8 cellular contexts compared by ENCODE assay signal in the genomic region with DNA sequence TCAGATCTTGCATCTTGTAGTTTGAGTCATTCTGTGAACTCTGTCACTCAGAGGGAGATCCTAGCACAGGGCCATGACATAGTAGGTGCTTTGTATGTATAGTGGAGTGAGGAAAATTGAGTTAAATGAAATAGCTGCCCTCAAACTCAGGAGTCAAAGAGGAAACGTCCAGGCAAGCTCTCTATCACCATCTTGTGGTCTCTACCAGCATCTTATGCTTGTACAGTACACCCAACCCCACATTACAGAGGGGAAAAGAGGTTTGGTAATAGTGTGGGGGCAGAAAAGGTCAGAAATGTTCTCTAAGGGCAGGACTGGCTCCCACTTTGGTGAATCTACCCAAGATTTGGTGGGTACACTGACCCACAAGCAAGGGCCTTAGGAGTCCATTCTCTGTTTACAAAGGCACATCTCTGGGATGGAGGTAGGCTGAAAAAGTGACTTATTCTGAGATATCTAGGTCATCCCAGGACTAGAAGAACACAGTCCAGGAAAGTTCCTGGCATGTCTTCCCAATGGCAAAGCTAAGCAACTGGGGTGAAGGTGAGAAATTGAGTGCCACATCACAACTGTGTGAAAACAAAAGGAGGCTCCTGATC.
DNase-seq lines count a peak whose midpoint lies in the region; ATAC-seq and TF ChIP-seq lines count a peak whose summit lies in the region.

No MANE protein-coding gene starts in this region.

- no peaks in the 10 kb centered on the region for H3K36me3 ChIP-seq in fibroblast of lung (ENCODE audit: control insufficient read depth, insufficient read depth, low read length)

- TF ChIP-seq CTCF in fibroblast of lung (conservative IDR thresholded peaks at IDR 0.05 in 1 of 2, IDR thresholded peaks at IDR 0.05 in 1 of 2; ENCODE audit: low read depth in 1 of 2, low read length in 2 of 2) = peak; percentile 38 to 72

- no peak overlapping the region for H3K9ac ChIP-seq in fibroblast of lung (ENCODE audit: insufficient read depth, low read length)

- no peaks in the 10 kb centered on the region for H3K27me3 ChIP-seq in fibroblast of lung (ENCODE audit: control insufficient read depth, insufficient read depth, low read length)

- no peaks in the 10 kb centered on the region for H3K79me2 ChIP-seq in fibroblast of lung (ENCODE audit: control insufficient read depth, insufficient read depth, low read length)

- no peaks in the 10 kb centered on the region for H4K20me1 ChIP-seq in fibroblast of lung (ENCODE audit: control insufficient read depth, extremely low read depth, insufficient read depth, low read length)

- H3K27ac ChIP-seq in fibroblast of lung (ENCODE audit: insufficient read depth, low read length) = no peak overlapping the region

- no peaks in the 10 kb centered on the region for H3K4me1 ChIP-seq in fibroblast of lung (ENCODE audit: control insufficient read depth, extremely low read depth, insufficient read depth, low read length)

- ATAC-seq in GM19468 (IDR thresholded peaks at IDR 0.05; ENCODE audit: extremely low read depth, unreplicated experiment) (peak; percentile 59), GM18858 (IDR thresholded peaks at IDR 0.05; ENCODE audit: unreplicated experiment) (no peak), GM21447 (IDR thresholded peaks at IDR 0.05; ENCODE audit: unreplicated experiment) (no peak)

- H3K9me3 ChIP-seq in fibroblast of lung (ENCODE audit: control insufficient read depth, insufficient read depth, low read depth, low read length) = no peaks in the 10 kb centered on the region

- H3K4me2 ChIP-seq in fibroblast of lung (ENCODE audit: extremely low read depth, insufficient read depth, low read length) = no peak overlapping the region

- H3K4me3 ChIP-seq in fibroblast of lung (replicated peaks in 1 of 4; ENCODE audit: control extremely low read depth in 1 of 4, insufficient read depth in 1 of 4, low read depth in 3 of 4, low read length in 4 of 4) = no peak overlapping the region

- peak; percentile 38 for DNase-seq in COLO829 (ENCODE audit: low spot score)
- DNase-seq in NCI-H345 treated with DMSO at 0.1 percent for 48 hours (lab: John Stamatoyannopoulos, UW; ENCODE audit: unreplicated experiment) = peak; percentile 0
- peak; percentile 3 to 18 for DNase-seq in fibroblast of lung (ENCODE audit: low read depth in 2 of 2)
- DNase-seq in stimulated activated CD4-positive, alpha-beta T cell treated with anti-CD3 and anti-CD28 coated beads, Interleukin-12 subunit alpha, Interleukin-12 subunit beta, amount 100 ng/mL, for 4 hours = no peak
- no peak for DNase-seq in activated T-cell treated with anti-CD3 and anti-CD28 coated beads, Interleukin-2, amount 50 U/mL, for 1 hour

- H2AFZ ChIP-seq in fibroblast of lung (ENCODE audit: low read length) = no peak overlapping the region

Comparison
In these comparisons a context has a peak if more than half of its experiments do, and no peak if none do; other contexts are left out.
1. DNase-seq: peak in COLO829 (single experiment), NCI-H345 treated with DMSO at 0.1 percent for 48 hours (single experiment) and fibroblast of lung (2 of 2); none in stimulated activated CD4-positive, alpha-beta T cell treated with anti-CD3 and anti-CD28 coated beads, Interleukin-12 subunit alpha, Interleukin-12 subunit beta, amount 100 ng/mL, for 4 hours (single experiment) and activated T-cell treated with anti-CD3 and anti-CD28 coated beads, Interleukin-2, amount 50 U/mL, for 1 hour (single experiment).